8 cellular contexts compared by ENCODE assay signal in genomic region chr16:89505204-89506112, GRCh38. TPM values are rescaled to one million over a fixed set of nuclear protein-coding genes. Genes with fewer than 3 reads are reported as not detected.
DNase-seq lines count a peak whose midpoint lies in the region; ATAC-seq, FAIRE-seq and TF ChIP-seq lines count a peak whose summit lies in the region.

No MANE protein-coding gene starts in this region.

- H3K27ac ChIP-seq in H1 (ENCODE audit: low read depth, low read length) (no peak overlapping the region), muscle layer of colon (ENCODE audit: low read depth, low read length) (peak overlapping the region; percentile 10), GM23338 (ENCODE audit: low read depth) (no peak overlapping the region)

- peaks cover 12% of the 10 kb centered on the region; the same call in 1 of the 2 replicates for H3K23me2 ChIP-seq in H1 (ENCODE audit: low read depth, low read length)

- H3K9ac ChIP-seq in H1 (replicated peaks in 1 of 4; ENCODE audit: extremely low read depth in 1 of 4, low read depth in 3 of 4, low read length in 3 of 4) (no peak overlapping the region), muscle layer of colon (ENCODE audit: low read length) (no peak overlapping the region)

- H3K4me1 Mint-ChIP-seq in activated CD8-positive, alpha-beta T cell treated with anti-CD3 and anti-CD28 coated beads for 36 hours (ENCODE audit: low read depth) = peaks cover 29% of the 10 kb centered on the region
- H3K4me1 Mint-ChIP-seq in GM23338 = peaks cover 4% of the 10 kb centered on the region; the same call in 2 of the 3 replicates

- H3K27me3 Mint-ChIP-seq in activated CD8-positive, alpha-beta T cell treated with anti-CD3 and anti-CD28 coated beads for 36 hours = no peaks in the 10 kb centered on the region
- H3K27me3 Mint-ChIP-seq in GM23338 (ENCODE audit: insufficient read depth, low read depth, poor library complexity) = peaks cover 13% of the 10 kb centered on the region

- peak overlapping the region; percentile 85 for H3K4me3 Mint-ChIP-seq in activated CD8-positive, alpha-beta T cell treated with anti-CD3 and anti-CD28 coated beads for 36 hours
- H3K4me3 Mint-ChIP-seq in GM23338 = no peak overlapping the region; the same call in 2 of the 3 replicates

- H3K36me3 ChIP-seq in H1 (ENCODE audit: control insufficient read depth in 2 of 4, insufficient read depth in 4 of 4, low read length in 3 of 4) (peaks cover 1 to 3% (median 1%) of the 10 kb centered on the region in 4 experiments; a peak in 3 of 8 replicates), muscle layer of colon (ENCODE audit: insufficient read depth, low read length) (peaks cover 2% of the 10 kb centered on the region), GM23338 (ENCODE audit: insufficient read depth) (peaks cover 4% of the 10 kb centered on the region)

- ATAC-seq in GM21786 (IDR thresholded peaks at IDR 0.05; ENCODE audit: unreplicated experiment) (peak; percentile 65), GM23338 (no peak)
- ATAC-seq in activated CD8-positive, alpha-beta T cell treated with anti-CD3 and anti-CD28 coated beads for 36 hours = peak; percentile 76

- no peaks in the 10 kb centered on the region for H3K9me2 ChIP-seq in GM23338 (ENCODE audit: insufficient read depth)

- H2BK5ac ChIP-seq in H1 (ENCODE audit: low read depth, low read length) = no peak overlapping the region

- H2AFZ ChIP-seq in H1 (ENCODE audit: low read length) (no peak overlapping the region), GM23338 (no peak overlapping the region)

- no peak for TF ChIP-seq CTCF in activated CD8-positive, alpha-beta T cell treated with anti-CD3 and anti-CD28 coated beads for 36 hours (IDR thresholded peaks at IDR 0.05)
- TF ChIP-seq CTCF in H1 (IDR thresholded peaks at IDR 0.05; ENCODE audit: control extremely low read depth in 1 of 3, insufficient read depth in 1 of 3, low read depth in 1 of 3, low read length in 3 of 3) (no peak), GM23338 (conservative IDR thresholded peaks at IDR 0.05; ENCODE audit: low read depth in 2 of 2) (no peak)

- no peak overlapping the region for H2BK20ac ChIP-seq in H1 (ENCODE audit: low read length)

- H3K23ac ChIP-seq in H1 (ENCODE audit: insufficient read length) = no peak overlapping the region

- H4K91ac ChIP-seq in H1 (replicated peaks; ENCODE audit: insufficient read length, low read length) = no peak overlapping the region

- peaks cover 8% of the 10 kb centered on the region; the same call in 1 of the 2 replicates for H3F3A ChIP-seq in GM23338 (replicated peaks; ENCODE audit: low read depth)

- peak overlapping the region; percentile 90 for H3K27ac Mint-ChIP-seq in activated CD8-positive, alpha-beta T cell treated with anti-CD3 and anti-CD28 coated beads for 36 hours
- H3K27ac Mint-ChIP-seq in GM23338 = no peak overlapping the region

- no peak overlapping the region for H3K18ac ChIP-seq in H1 (ENCODE audit: extremely low read depth, low read length)

- peaks cover 0 to 5% of the 10 kb centered on the region in 2 experiments for H4K20me1 ChIP-seq in H1 (replicated peaks in 1 of 2; ENCODE audit: control insufficient read depth in 1 of 2, insufficient read depth in 2 of 2, low read length in 2 of 2)
- H4K20me1 ChIP-seq in GM23338 (replicated peaks; ENCODE audit: insufficient read depth) = peaks cover 10% of the 10 kb centered on the region; the same call in 1 of the 2 replicates

- WGBS in H1 (ENCODE audit: extremely low coverage in 1 of 2, insufficient coverage in 1 of 2, insufficient read length in 1 of 2, insufficient replicate concordance in 2 of 2, low coverage in 1 of 2, low lambda C conversion rate in 2 of 2, missing lambda C conversion rate in 1 of 2), 2 experiments = 90% methylated on average over 19 of the region's 20 CpGs; no CpG with 5 or more reads in 1 of the 2 experiments

- no peak for TF ChIP-seq RAD21 in H1 (IDR thresholded peaks at IDR 0.05 in 1 of 2, conservative IDR thresholded peaks at IDR 0.05 in 1 of 2; ENCODE audit: low read depth in 2 of 2, low read length in 2 of 2)

- TF ChIP-seq POLR2A in H1 (IDR thresholded peaks at IDR 0.05; ENCODE audit: control extremely low read depth in 1 of 2, low read depth in 2 of 2, low read length in 2 of 2) = no peak

- H4K8ac ChIP-seq in H1 (ENCODE audit: extremely low read depth, insufficient read depth, low read length) = no peak overlapping the region

- peaks cover 2% of the 10 kb centered on the region for H3K36me3 Mint-ChIP-seq in activated CD8-positive, alpha-beta T cell treated with anti-CD3 and anti-CD28 coated beads for 36 hours (ENCODE audit: low read depth)
- peaks cover 1% of the 10 kb centered on the region; the same call in 1 of the 3 replicates for H3K36me3 Mint-ChIP-seq in GM23338 (ENCODE audit: low read depth)

- POLR2A ChIA-PET in activated CD8-positive, alpha-beta T cell treated with anti-CD3 and anti-CD28 coated beads for 36 hours (lab: Charles Lee) = interaction anchor here (0.6 to 5.1 kb wide), 10 partner anchors 11 to 219 kb away, joined by 3 to 39 read pairs (median 3); partner anchors contain the start of genes ANKRD11 and CDK10
- POLR2A ChIA-PET in H1 (lab: Charles Lee; ENCODE audit: partially characterized antibody) = interaction anchor here (1.3 to 5.2 kb wide), 3 partner anchors 11 to 60 kb away, joined by 3 to 56 read pairs (median 5); partner anchors contain the start of gene ANKRD11

- H2BK12ac ChIP-seq in H1 (ENCODE audit: low read depth, low read length) = no peak overlapping the region

- H3K56ac ChIP-seq in H1 (replicated peaks; ENCODE audit: insufficient read length, low read depth, low read length) = no peak overlapping the region

- H3K9me3 ChIP-seq in H1 (ENCODE audit: insufficient read depth in 2 of 2, low read depth in 1 of 2, low read length in 1 of 2) (no peaks in the 10 kb centered on the region), muscle layer of colon (ENCODE audit: low read length) (no peaks in the 10 kb centered on the region)

- DNase-seq in Caki2 (ENCODE audit: low read depth) = peak; percentile 94
- peak; percentile 32 for DNase-seq in NCI-H2029 (lab: John Stamatoyannopoulos, UW)
- peak; percentile 97 for DNase-seq in activated CD8-positive, alpha-beta T cell treated with anti-CD3 and anti-CD28 coated beads for 36 hours
- DNase-seq in H1 (ENCODE audit: low read depth in 1 of 2, low spot score in 2 of 2) = no peak
- peak; percentile 76 for DNase-seq in stimulated activated CD8-positive, alpha-beta memory T cell treated with anti-CD3 and anti-CD28 coated beads, Interleukin-4, amount 100 ng/mL, for 24 hours (ENCODE audit: low read depth)
- no peak for DNase-seq in GM23338 (ENCODE audit: low spot score)

- H3K27me3 ChIP-seq in H1 (replicated peaks in 1 of 4; ENCODE audit: control insufficient read depth in 3 of 4, extremely low read depth in 1 of 4, insufficient read depth in 3 of 4, low read length in 3 of 4) = peaks cover 0 to 4% (median 2%) of the 10 kb centered on the region in 4 experiments; a peak in 3 of 7 replicates
- H3K27me3 ChIP-seq in muscle layer of colon (ENCODE audit: control insufficient read depth in 1 of 2, insufficient read depth in 2 of 2, low read length in 2 of 2) = no peaks in the 10 kb centered on the region
- H3K27me3 ChIP-seq in GM23338 (ENCODE audit: insufficient read depth) = peaks cover 7% of the 10 kb centered on the region; the same call in 1 of the 2 replicates

- H2BK120ac ChIP-seq in H1 (replicated peaks; ENCODE audit: low read depth, low read length) = no peak overlapping the region

- intact Hi-C loops in activated CD8-positive, alpha-beta T cell treated with anti-CD3 and anti-CD28 coated beads for 36 hours (cut with micrococcal nuclease) = no loop called here

- no peak overlapping the region for H4K5ac ChIP-seq in H1 (ENCODE audit: insufficient read length, low read depth, low read length)

- H3K4me2 ChIP-seq in H1 (ENCODE audit: insufficient read depth in 1 of 2, low read depth in 2 of 2, low read length in 2 of 2) (no peak overlapping the region), GM23338 (no peak overlapping the region)

- FAIRE-seq in H1 (lab: Jason Lieb, UNC) = no peak

- H3K4me1 ChIP-seq in H1 (replicated peaks in 1 of 4; ENCODE audit: control insufficient read depth in 3 of 4, insufficient read depth in 4 of 4, low read length in 3 of 4) (peaks cover 0 to 4% (median 0%) of the 10 kb centered on the region in 4 experiments; a peak in 4 of 7 replicates), muscle layer of colon (ENCODE audit: insufficient read depth, low read length) (peaks cover 36% of the 10 kb centered on the region), GM23338 (ENCODE audit: insufficient read depth) (peaks cover 12% of the 10 kb centered on the region)

- TF ChIP-seq EP300 in H1 (IDR thresholded peaks at IDR 0.05; ENCODE audit: borderline replicate concordance in 1 of 2, low read depth in 2 of 2, low read length in 2 of 2) = no peak

- H3K79me1 ChIP-seq in H1 (ENCODE audit: low read depth, low read length) = peaks cover 2% of the 10 kb centered on the region; the same call in 1 of the 2 replicates

- H2AK5ac ChIP-seq in H1 (ENCODE audit: low read depth, low read length) = 0 out of 2 replicates have a peak overlapping the region, but pooled peaks have one; percentile 5

- CTCF ChIA-PET in activated CD8-positive, alpha-beta T cell treated with anti-CD3 and anti-CD28 coated beads for 36 hours (lab: Charles Lee) = interaction anchor here (0.8 to 0.9 kb wide), 2 partner anchors 52 to 173 kb away, joined by 3 read pairs; no protein-coding TSS in a partner anchor
- CTCF ChIA-PET in H1 (lab: Charles Lee; ENCODE audit: partially characterized antibody) = interaction anchor here (0.7 to 1.7 kb wide), 3 partner anchors 28 to 79 kb away, joined by 3 read pairs; no protein-coding TSS in a partner anchor

- no peak overlapping the region for H3K14ac ChIP-seq in H1 (ENCODE audit: insufficient read length)

- H2BK15ac ChIP-seq in H1 (ENCODE audit: low read length) = no peak overlapping the region

- H3K79me2 ChIP-seq in H1 (ENCODE audit: control insufficient read depth in 1 of 2, insufficient read depth in 2 of 2, low read length in 2 of 2) = peaks cover 9 to 19% of the 10 kb centered on the region in 2 experiments
- peaks cover 20% of the 10 kb centered on the region for H3K79me2 ChIP-seq in GM23338 (replicated peaks; ENCODE audit: insufficient read depth)

- in situ Hi-C loops in Caki2 (cut with HindIII; ENCODE audit: low pct_unique_long_range_greater_than_20kb, low sequenced_read_pairs) = no loop called here

- H3K9me3 Mint-ChIP-seq in activated CD8-positive, alpha-beta T cell treated with anti-CD3 and anti-CD28 coated beads for 36 hours = no peaks in the 10 kb centered on the region
- H3K9me3 Mint-ChIP-seq in GM23338 = no peaks in the 10 kb centered on the region

- H3K4me3 ChIP-seq in H1 (ENCODE audit: extremely low read depth in 1 of 4, insufficient read depth in 2 of 4, low read depth in 3 of 4, low read length in 4 of 4) (no peak overlapping the region), muscle layer of colon (ENCODE audit: low read depth in 1 of 2, low read length in 2 of 2) (no peak overlapping the region), GM23338 (no peak overlapping the region)

- H3K4ac ChIP-seq in H1 (replicated peaks; ENCODE audit: insufficient read length, low read depth, low read length) = no peak overlapping the region

RNA-seq across cellular contexts. Expression of gene SPG7, which starts 2.7 kb away (rescaled TPM):
- 58.6 and 65.0 TPM in 2 replicates for total RNA-seq in Caki2 (2014; rRNA removed; shearing (Covaris generic); ENCODE audit: low replicate concordance)
- 10 to 100 TPM; 78.6 to 79.8 TPM for total RNA-seq in activated CD8-positive, alpha-beta T cell treated with anti-CD3 and anti-CD28 coated beads for 36 hours
- 109 and 113 TPM in 2 replicates for total RNA-seq in H1 (2021; fragmentation: NEBNext Ultra II Directional; extraction: Animal tissue kit (Norgen Biotek cat#: 25700))
- polyA plus RNA-seq in H1 (2011; rRNA removed) = 72.1 and 85.5 TPM in 2 replicates
- polyA plus RNA-seq in H1 (2011; cell fraction: cytosol; rRNA removed) = 75.2 TPM
- polyA plus RNA-seq in H1 (2011; cell fraction: nucleus; rRNA removed) = 194 TPM
- polyA plus RNA-seq in H1 (2012, experiment 1 of 2) = 71.0 to 98.8 TPM (median 96.3 TPM) in 4 replicates
- 57.0 TPM for polyA plus RNA-seq in H1 (2012, experiment 2 of 2)
- polyA plus RNA-seq in H1 (2013, experiment 1 of 2) = 63.6 TPM
- polyA plus RNA-seq in H1 (2013, experiment 2 of 2) = 56.2 TPM
- polyA minus RNA-seq in H1 (2011; rRNA and poly(A)+ RNA removed) = 64.8 and 74.8 TPM in 2 replicates
- polyA minus RNA-seq in H1 (2011; cell fraction: cytosol; rRNA and poly(A)+ RNA removed) = 99.0 TPM
- 105 TPM for polyA minus RNA-seq in H1 (2011; cell fraction: nucleus; rRNA and poly(A)+ RNA removed)
- total RNA-seq in GM23338 (2014; rRNA removed; shearing (Covaris generic)) = 267 and 326 TPM in 2 replicates
- polyA plus RNA-seq in GM23338 (2016; fragmentation: Nextera tagmentation; extraction: Ambion mirVana) = 69.4 and 77.1 TPM in 2 replicates

RNA-seq across cellular contexts. Expression of gene ANKRD11, which starts 15.1 kb away (rescaled TPM):
- total RNA-seq in Caki2 (2014; rRNA removed; shearing (Covaris generic); ENCODE audit: low replicate concordance) = 48.0 and 56.3 TPM in 2 replicates
- 100 to 1,000 TPM; 145 to 147 TPM for total RNA-seq in activated CD8-positive, alpha-beta T cell treated with anti-CD3 and anti-CD28 coated beads for 36 hours
- 136 and 142 TPM in 2 replicates for total RNA-seq in H1 (2021; fragmentation: NEBNext Ultra II Directional; extraction: Animal tissue kit (Norgen Biotek cat#: 25700))
- polyA plus RNA-seq in H1 (2011; rRNA removed) (46.5 and 75.1 TPM in 2 replicates), GM23338 (2016; fragmentation: Nextera tagmentation; extraction: Ambion mirVana) (130 and 140 TPM in 2 replicates)
- 55.6 TPM for polyA plus RNA-seq in H1 (2011; cell fraction: cytosol; rRNA removed)
- polyA plus RNA-seq in H1 (2011; cell fraction: nucleus; rRNA removed) = 181 TPM
- polyA plus RNA-seq in H1 (2012, experiment 1 of 2) = 101 to 124 TPM (median 120 TPM) in 4 replicates
- polyA plus RNA-seq in H1 (2012, experiment 2 of 2) = 42.9 TPM
- 91.9 TPM for polyA plus RNA-seq in H1 (2013, experiment 1 of 2)
- 90.9 TPM for polyA plus RNA-seq in H1 (2013, experiment 2 of 2)
- polyA minus RNA-seq in H1 (2011; rRNA and poly(A)+ RNA removed) = 44.8 and 56.7 TPM in 2 replicates
- polyA minus RNA-seq in H1 (2011; cell fraction: cytosol; rRNA and poly(A)+ RNA removed) = 80.1 TPM
- 118 TPM for polyA minus RNA-seq in H1 (2011; cell fraction: nucleus; rRNA and poly(A)+ RNA removed)
- 114 and 159 TPM in 2 replicates for total RNA-seq in GM23338 (2014; rRNA removed; shearing (Covaris generic))

RNA-seq across cellular contexts. Expression of gene RPL13, which starts 55.0 kb away (rescaled TPM):
- 4,469 and 5,108 TPM in 2 replicates for total RNA-seq in Caki2 (2014; rRNA removed; shearing (Covaris generic); ENCODE audit: low replicate concordance)
- 1,000 to 10,000 TPM; 3,056 to 3,151 TPM for total RNA-seq in activated CD8-positive, alpha-beta T cell treated with anti-CD3 and anti-CD28 coated beads for 36 hours
- 2,162 and 2,205 TPM in 2 replicates for total RNA-seq in H1 (2021; fragmentation: NEBNext Ultra II Directional; extraction: Animal tissue kit (Norgen Biotek cat#: 25700))
- 7,384 and 8,839 TPM in 2 replicates for polyA plus RNA-seq in H1 (2011; rRNA removed)
- polyA plus RNA-seq in H1 (2011; cell fraction: cytosol; rRNA removed) = 6,622 TPM
- 4,056 TPM for polyA plus RNA-seq in H1 (2011; cell fraction: nucleus; rRNA removed)
- polyA plus RNA-seq in H1 (2012, experiment 1 of 2) = 2,424 to 3,736 TPM (median 3,320 TPM) in 4 replicates
- 5,566 TPM for polyA plus RNA-seq in H1 (2012, experiment 2 of 2)
- 2,736 TPM for polyA plus RNA-seq in H1 (2013, experiment 1 of 2)
- 2,737 TPM for polyA plus RNA-seq in H1 (2013, experiment 2 of 2)
- polyA minus RNA-seq in H1 (2011; rRNA and poly(A)+ RNA removed) = 403 and 524 TPM in 2 replicates
- polyA minus RNA-seq in H1 (2011; cell fraction: cytosol; rRNA and poly(A)+ RNA removed) = 1,899 TPM
- polyA minus RNA-seq in H1 (2011; cell fraction: nucleus; rRNA and poly(A)+ RNA removed) = 1,945 TPM
- 3,617 and 4,677 TPM in 2 replicates for total RNA-seq in GM23338 (2014; rRNA removed; shearing (Covaris generic))
- 3,489 and 3,901 TPM in 2 replicates for polyA plus RNA-seq in GM23338 (2016; fragmentation: Nextera tagmentation; extraction: Ambion mirVana)

Comparison
In these comparisons a context has a peak if more than half of its experiments do, and no peak if none do; other contexts are left out.
1. DNase-seq: peak in Caki2 (single experiment), NCI-H2029 (single experiment), activated CD8-positive, alpha-beta T cell treated with anti-CD3 and anti-CD28 coated beads for 36 hours (single experiment) and stimulated activated CD8-positive, alpha-beta memory T cell treated with anti-CD3 and anti-CD28 coated beads, Interleukin-4, amount 100 ng/mL, for 24 hours (single experiment); none in H1 (0 of 2) and GM23338 (single experiment).